Comparison of ENCODE assay signal across 1 cellular context in genomic region chr2:31318360-31319336, GRCh38.
TF ChIP-seq lines count a peak whose summit lies in the region.

No MANE protein-coding gene starts in this region.

TF ChIP-seq in GM23338, 12 proteins besides CTCF, POLR2A, EP300 and RAD21 (continued from another document):
- TF ChIP-seq ZNF114 (CRISPR knock-in tag; IDR thresholded peaks at IDR 0.05) (no peak), ZNF462 (CRISPR knock-in tag; IDR thresholded peaks at IDR 0.05) (no peak)
